ENCODE assay signal across 1 cellular context in the genomic region with DNA sequence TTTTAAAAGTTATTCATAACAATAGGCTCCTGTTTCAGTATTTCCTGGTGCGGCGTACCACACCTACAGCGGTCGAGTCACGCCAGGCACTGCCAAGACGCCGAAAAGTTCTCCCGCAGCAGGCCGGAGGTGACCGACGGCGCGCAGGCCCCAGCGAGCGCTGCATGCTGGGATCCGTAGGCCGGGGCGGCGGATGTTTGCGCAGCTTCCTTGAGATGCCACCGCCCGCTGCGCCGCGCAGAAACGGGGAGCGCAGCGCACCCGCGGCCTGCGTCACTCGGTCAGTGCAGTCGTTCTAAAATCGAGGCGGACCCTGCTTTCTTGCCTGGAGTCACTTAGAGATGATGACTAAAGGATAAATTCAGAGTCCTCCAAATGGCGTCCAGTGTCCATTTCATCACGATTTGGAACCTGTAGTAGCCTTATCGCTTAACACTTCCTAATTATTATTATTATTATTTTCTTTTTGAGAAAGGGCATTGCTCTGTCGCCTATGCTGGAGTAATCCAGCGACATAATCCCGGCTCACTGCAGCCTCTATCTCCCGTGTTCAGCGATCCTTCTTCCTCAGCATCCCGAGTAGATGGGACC.
TF ChIP-seq lines count a peak whose summit lies in the region.

No MANE protein-coding gene starts in this region.

TF ChIP-seq in HEK293, 187 proteins besides CTCF, POLR2A, EP300 and RAD21 (continued from another document and continues in another):
- TF ChIP-seq PRDM4 (tag by site-specific recombination; IDR thresholded peaks at IDR 0.05) (no peak; the same call in 1 of the 2 replicates), HOXA7 (CRISPR knock-in tag; IDR thresholded peaks at IDR 0.05; ENCODE audit: borderline replicate concordance) (no peak), KLF17 (tag by site-specific recombination; IDR thresholded peaks at IDR 0.05) (no peak), GFI1B (tag by site-specific recombination; IDR thresholded peaks at IDR 0.05) (no peak), ZBTB7A (tag by site-specific recombination; IDR thresholded peaks at IDR 0.05; ENCODE audit: low read depth) (no peak), ZNF112 (tag by site-specific recombination; IDR thresholded peaks at IDR 0.05) (no peak), ZNF521 (tag by site-specific recombination; IDR thresholded peaks at IDR 0.05) (no peak), ZNF366 (tag by site-specific recombination; conservative IDR thresholded peaks at IDR 0.05) (no peak; the same call in 1 of the 2 replicates), FEZF1 (tag by site-specific recombination; IDR thresholded peaks at IDR 0.05) (no peak), ZNF223 (tag by site-specific recombination; IDR thresholded peaks at IDR 0.05) (no peak), ZNF202 (tag by site-specific recombination; IDR thresholded peaks at IDR 0.05; ENCODE audit: borderline replicate concordance) (no peak), ZNF2 (tag by site-specific recombination; IDR thresholded peaks at IDR 0.05) (peak; percentile 73; the same call in 1 of the 2 replicates), ZNF302 (tag by site-specific recombination; IDR thresholded peaks at IDR 0.05; ENCODE audit: low read depth) (no peak), ZNF24 (tag by site-specific recombination; IDR thresholded peaks at IDR 0.05) (no peak), ZNF544 (tag by site-specific recombination; IDR thresholded peaks at IDR 0.05) (no peak), ZSCAN23 (tag by site-specific recombination; IDR thresholded peaks at IDR 0.05) (0 out of 2 replicates have a peak, but pooled peaks have one; percentile 12), ZNF280C (tag by site-specific recombination; IDR thresholded peaks at IDR 0.05) (no peak), ATF2 (tag by site-specific recombination; IDR thresholded peaks at IDR 0.05; ENCODE audit: low read depth) (no peak), ZNF391 (tag by site-specific recombination; IDR thresholded peaks at IDR 0.05; ENCODE audit: borderline replicate concordance, low read depth) (no peak), ZNF529 (tag by site-specific recombination; IDR thresholded peaks at IDR 0.05; ENCODE audit: insufficient replicate concordance) (no peak), ZFP69B (tag by site-specific recombination; IDR thresholded peaks at IDR 0.05) (0 out of 2 replicates have a peak, but pooled peaks have one; percentile 34), HOXC10 (CRISPR knock-in tag; IDR thresholded peaks at IDR 0.05) (no peak), ZNF354C (tag by site-specific recombination; IDR thresholded peaks at IDR 0.05; ENCODE audit: borderline replicate concordance, low read depth) (no peak), INSM2 (tag by site-specific recombination; IDR thresholded peaks at IDR 0.05) (peak; percentile 51), HOXD13 (CRISPR knock-in tag; IDR thresholded peaks at IDR 0.05; ENCODE audit: borderline replicate concordance) (no peak), EGR2 (tag by site-specific recombination; IDR thresholded peaks at IDR 0.05; ENCODE audit: low read depth) (no peak), ZNF37A (tag by site-specific recombination; IDR thresholded peaks at IDR 0.05) (no peak), KLF9 (tag by site-specific recombination; IDR thresholded peaks at IDR 0.05; ENCODE audit: low read depth) (no peak), ZNF350 (tag by site-specific recombination; IDR thresholded peaks at IDR 0.05) (no peak), ZNF148 (tag by site-specific recombination; IDR thresholded peaks at IDR 0.05; ENCODE audit: borderline replicate concordance) (no peak), ZNF133 (tag by site-specific recombination; IDR thresholded peaks at IDR 0.05) (no peak), YY2 (tag by site-specific recombination; IDR thresholded peaks at IDR 0.05) (no peak), ZNF768 (tag by site-specific recombination; IDR thresholded peaks at IDR 0.05) (no peak), ZNF560 (tag by site-specific recombination; IDR thresholded peaks at IDR 0.05; ENCODE audit: borderline replicate concordance) (no peak), ZNF513 (tag by site-specific recombination; IDR thresholded peaks at IDR 0.05) (no peak), ZEB2 (tag by site-specific recombination; IDR thresholded peaks at IDR 0.05) (peak; percentile 92), ZNF433 (tag by site-specific recombination; IDR thresholded peaks at IDR 0.05; ENCODE audit: low read depth) (no peak), ZNF10 (tag by site-specific recombination; IDR thresholded peaks at IDR 0.05) (no peak), ZNF837 (tag by site-specific recombination; IDR thresholded peaks at IDR 0.05) (no peak), ZNF670 (tag by site-specific recombination; IDR thresholded peaks at IDR 0.05; ENCODE audit: low read depth) (no peak), ZNF157 (tag by site-specific recombination; IDR thresholded peaks at IDR 0.05) (no peak), ELK4 (IDR thresholded peaks at IDR 0.05; ENCODE audit: borderline replicate concordance, low read depth, low read length) (no peak)
- TF ChIP-seq, protein P1, sequence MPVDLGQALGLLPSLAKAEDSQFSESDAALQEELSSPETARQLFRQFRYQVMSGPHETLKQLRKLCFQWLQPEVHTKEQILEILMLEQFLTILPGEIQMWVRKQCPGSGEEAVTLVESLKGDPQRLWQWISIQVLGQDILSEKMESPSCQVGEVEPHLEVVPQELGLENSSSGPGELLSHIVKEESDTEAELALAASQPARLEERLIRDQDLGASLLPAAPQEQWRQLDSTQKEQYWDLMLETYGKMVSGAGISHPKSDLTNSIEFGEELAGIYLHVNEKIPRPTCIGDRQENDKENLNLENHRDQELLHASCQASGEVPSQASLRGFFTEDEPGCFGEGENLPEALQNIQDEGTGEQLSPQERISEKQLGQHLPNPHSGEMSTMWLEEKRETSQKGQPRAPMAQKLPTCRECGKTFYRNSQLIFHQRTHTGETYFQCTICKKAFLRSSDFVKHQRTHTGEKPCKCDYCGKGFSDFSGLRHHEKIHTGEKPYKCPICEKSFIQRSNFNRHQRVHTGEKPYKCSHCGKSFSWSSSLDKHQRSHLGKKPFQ (tag by site-specific recombination; IDR thresholded peaks at IDR 0.05) = no peak
- TF ChIP-seq, protein P2, sequence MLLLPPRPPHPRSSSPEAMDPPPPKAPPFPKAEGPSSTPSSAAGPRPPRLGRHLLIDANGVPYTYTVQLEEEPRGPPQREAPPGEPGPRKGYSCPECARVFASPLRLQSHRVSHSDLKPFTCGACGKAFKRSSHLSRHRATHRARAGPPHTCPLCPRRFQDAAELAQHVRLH (tag by site-specific recombination; IDR thresholded peaks at IDR 0.05) = no peak; the same call in 1 of the 2 replicates
